Comparison of ENCODE assay signal across 2 cellular contexts in genomic region chr11:116840224-116840745, GRCh38.
TF ChIP-seq lines count a peak whose summit lies in the region.

No MANE protein-coding gene starts in this region.

TF ChIP-seq in IMR-90, 13 proteins besides CTCF, POLR2A, EP300 and RAD21:
- no peak for TF ChIP-seq CHD1 (IDR thresholded peaks at IDR 0.05; ENCODE audit: low read depth, low read length)
- TF ChIP-seq BHLHE40 (IDR thresholded peaks at IDR 0.05; ENCODE audit: low read depth, low read length): no peak
- no peak for TF ChIP-seq MAFK (IDR thresholded peaks at IDR 0.05; ENCODE audit: low read depth, low read length)
- TF ChIP-seq RCOR1 (IDR thresholded peaks at IDR 0.05; ENCODE audit: insufficient replicate concordance, low read length): no peak

TF ChIP-seq in H1, 55 proteins besides CTCF, POLR2A, EP300 and RAD21:
- TF ChIP-seq KDM1A (IDR thresholded peaks at IDR 0.05; ENCODE audit: borderline replicate concordance, low read length): no peak
- TF ChIP-seq FOSL1 (IDR thresholded peaks at IDR 0.05; ENCODE audit: insufficient read depth, low read depth, low read length): no peak
- no peak for TF ChIP-seq TCF12 (IDR thresholded peaks at IDR 0.05; ENCODE audit: low read depth, low read length)
- TF ChIP-seq TBP (IDR thresholded peaks at IDR 0.05; ENCODE audit: low read depth, low read length): no peak
- no peak for TF ChIP-seq NRF1 (IDR thresholded peaks at IDR 0.05; ENCODE audit: low read depth, low read length)
- TF ChIP-seq ATF3 (IDR thresholded peaks at IDR 0.05; ENCODE audit: insufficient read depth, low read depth, low read length): no peak
- TF ChIP-seq KDM5A (IDR thresholded peaks at IDR 0.05; ENCODE audit: low read length): no peak
- no peak for TF ChIP-seq CHD7 (IDR thresholded peaks at IDR 0.05; ENCODE audit: insufficient replicate concordance, low read length)
- no peak for TF ChIP-seq ATF2 (IDR thresholded peaks at IDR 0.05; ENCODE audit: low read length)
- TF ChIP-seq SIX5 (IDR thresholded peaks at IDR 0.05; ENCODE audit: low read depth, low read length): no peak
- no peak for TF ChIP-seq USF2 (IDR thresholded peaks at IDR 0.05; ENCODE audit: low read length)
- no peak for TF ChIP-seq TAF1 (IDR thresholded peaks at IDR 0.05; ENCODE audit: low read depth, low read length)
- no peak for TF ChIP-seq CEBPB (IDR thresholded peaks at IDR 0.05; ENCODE audit: low read depth, low read length)
- no peak for TF ChIP-seq GABPA (IDR thresholded peaks at IDR 0.05; ENCODE audit: borderline replicate concordance, insufficient read depth, low read length)
